ENCODE assay signal across 1 cellular context in the genomic region with DNA sequence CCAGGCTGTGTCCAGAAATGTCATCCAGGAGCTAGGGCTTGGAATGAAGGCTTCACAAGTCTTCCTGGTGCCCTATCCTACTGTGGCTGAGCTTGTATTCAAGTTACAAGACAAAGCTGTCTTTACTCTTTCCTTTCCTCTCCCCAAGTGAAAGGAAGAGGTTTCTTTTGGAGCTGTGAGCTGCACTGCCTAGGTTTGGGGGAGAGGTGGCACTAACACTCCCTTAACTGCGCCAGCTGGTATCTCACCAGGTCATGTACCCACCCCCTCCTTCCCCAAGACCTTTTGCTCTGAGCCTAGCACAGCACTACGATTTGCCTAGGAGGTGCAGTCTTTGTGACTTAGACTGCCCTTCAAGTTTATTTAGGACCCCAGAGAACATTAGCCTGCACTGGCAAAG.
TF ChIP-seq lines count a peak whose summit lies in the region.

No MANE protein-coding gene starts in this region.

TF ChIP-seq in GM23338, 12 proteins besides CTCF, POLR2A, EP300 and RAD21 (continued from another document):
- TF ChIP-seq POLR2AphosphoS5 (IDR thresholded peaks at IDR 0.05; ENCODE audit: low read depth) (no peak), STAT1 (IDR thresholded peaks at IDR 0.05; ENCODE audit: unreplicated experiment) (no peak), EZH2 (IDR thresholded peaks at IDR 0.05; ENCODE audit: low read depth, unreplicated experiment) (no peak), NANOG (IDR thresholded peaks at IDR 0.05; ENCODE audit: borderline replicate concordance) (no peak), JUNB (IDR thresholded peaks at IDR 0.05; ENCODE audit: unreplicated experiment) (no peak), ZNF114 (CRISPR knock-in tag; IDR thresholded peaks at IDR 0.05) (no peak)
- TF ChIP-seq, protein P1, sequence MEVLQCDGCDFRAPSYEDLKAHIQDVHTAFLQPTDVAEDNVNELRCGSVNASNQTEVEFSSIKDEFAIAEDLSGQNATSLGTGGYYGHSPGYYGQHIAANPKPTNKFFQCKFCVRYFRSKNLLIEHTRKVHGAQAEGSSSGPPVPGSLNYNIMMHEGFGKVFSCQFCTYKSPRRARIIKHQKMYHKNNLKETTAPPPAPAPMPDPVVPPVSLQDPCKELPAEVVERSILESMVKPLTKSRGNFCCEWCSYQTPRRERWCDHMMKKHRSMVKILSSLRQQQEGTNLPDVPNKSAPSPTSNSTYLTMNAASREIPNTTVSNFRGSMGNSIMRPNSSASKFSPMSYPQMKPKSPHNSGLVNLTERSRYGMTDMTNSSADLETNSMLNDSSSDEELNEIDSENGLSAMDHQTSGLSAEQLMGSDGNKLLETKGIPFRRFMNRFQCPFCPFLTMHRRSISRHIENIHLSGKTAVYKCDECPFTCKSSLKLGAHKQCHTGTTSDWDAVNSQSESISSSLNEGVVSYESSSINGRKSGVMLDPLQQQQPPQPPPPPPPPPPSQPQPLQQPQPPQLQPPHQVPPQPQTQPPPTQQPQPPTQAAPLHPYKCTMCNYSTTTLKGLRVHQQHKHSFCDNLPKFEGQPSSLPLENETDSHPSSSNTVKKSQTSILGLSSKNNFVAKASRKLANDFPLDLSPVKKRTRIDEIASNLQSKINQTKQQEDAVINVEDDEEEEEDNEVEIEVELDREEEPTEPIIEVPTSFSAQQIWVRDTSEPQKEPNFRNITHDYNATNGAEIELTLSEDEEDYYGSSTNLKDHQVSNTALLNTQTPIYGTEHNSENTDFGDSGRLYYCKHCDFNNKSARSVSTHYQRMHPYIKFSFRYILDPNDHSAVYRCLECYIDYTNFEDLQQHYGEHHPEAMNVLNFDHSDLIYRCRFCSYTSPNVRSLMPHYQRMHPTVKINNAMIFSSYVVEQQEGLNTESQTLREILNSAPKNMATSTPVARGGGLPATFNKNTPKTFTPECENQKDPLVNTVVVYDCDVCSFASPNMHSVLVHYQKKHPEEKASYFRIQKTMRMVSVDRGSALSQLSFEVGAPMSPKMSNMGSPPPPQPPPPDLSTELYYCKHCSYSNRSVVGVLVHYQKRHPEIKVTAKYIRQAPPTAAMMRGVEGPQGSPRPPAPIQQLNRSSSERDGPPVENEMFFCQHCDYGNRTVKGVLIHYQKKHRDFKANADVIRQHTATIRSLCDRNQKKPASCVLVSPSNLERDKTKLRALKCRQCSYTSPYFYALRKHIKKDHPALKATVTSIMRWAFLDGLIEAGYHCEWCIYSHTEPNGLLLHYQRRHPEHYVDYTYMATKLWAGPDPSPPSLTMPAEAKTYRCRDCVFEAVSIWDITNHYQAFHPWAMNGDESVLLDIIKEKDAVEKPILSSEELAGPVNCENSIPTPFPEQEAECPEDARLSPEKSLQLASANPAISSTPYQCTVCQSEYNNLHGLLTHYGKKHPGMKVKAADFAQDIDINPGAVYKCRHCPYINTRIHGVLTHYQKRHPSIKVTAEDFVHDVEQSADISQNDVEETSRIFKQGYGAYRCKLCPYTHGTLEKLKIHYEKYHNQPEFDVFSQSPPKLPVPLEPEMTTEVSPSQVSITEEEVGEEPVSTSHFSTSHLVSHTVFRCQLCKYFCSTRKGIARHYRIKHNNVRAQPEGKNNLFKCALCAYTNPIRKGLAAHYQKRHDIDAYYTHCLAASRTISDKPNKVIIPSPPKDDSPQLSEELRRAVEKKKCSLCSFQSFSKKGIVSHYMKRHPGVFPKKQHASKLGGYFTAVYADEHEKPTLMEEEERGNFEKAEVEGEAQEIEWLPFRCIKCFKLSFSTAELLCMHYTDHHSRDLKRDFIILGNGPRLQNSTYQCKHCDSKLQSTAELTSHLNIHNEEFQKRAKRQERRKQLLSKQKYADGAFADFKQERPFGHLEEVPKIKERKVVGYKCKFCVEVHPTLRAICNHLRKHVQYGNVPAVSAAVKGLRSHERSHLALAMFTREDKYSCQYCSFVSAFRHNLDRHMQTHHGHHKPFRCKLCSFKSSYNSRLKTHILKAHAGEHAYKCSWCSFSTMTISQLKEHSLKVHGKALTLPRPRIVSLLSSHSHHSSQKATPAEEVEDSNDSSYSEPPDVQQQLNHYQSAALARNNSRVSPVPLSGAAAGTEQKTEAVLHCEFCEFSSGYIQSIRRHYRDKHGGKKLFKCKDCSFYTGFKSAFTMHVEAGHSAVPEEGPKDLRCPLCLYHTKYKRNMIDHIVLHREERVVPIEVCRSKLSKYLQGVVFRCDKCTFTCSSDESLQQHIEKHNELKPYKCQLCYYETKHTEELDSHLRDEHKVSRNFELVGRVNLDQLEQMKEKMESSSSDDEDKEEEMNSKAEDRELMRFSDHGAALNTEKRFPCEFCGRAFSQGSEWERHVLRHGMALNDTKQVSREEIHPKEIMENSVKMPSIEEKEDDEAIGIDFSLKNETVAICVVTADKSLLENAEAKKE (CRISPR knock-in tag; IDR thresholded peaks at IDR 0.05), result no peak
- TF ChIP-seq, protein P2, sequence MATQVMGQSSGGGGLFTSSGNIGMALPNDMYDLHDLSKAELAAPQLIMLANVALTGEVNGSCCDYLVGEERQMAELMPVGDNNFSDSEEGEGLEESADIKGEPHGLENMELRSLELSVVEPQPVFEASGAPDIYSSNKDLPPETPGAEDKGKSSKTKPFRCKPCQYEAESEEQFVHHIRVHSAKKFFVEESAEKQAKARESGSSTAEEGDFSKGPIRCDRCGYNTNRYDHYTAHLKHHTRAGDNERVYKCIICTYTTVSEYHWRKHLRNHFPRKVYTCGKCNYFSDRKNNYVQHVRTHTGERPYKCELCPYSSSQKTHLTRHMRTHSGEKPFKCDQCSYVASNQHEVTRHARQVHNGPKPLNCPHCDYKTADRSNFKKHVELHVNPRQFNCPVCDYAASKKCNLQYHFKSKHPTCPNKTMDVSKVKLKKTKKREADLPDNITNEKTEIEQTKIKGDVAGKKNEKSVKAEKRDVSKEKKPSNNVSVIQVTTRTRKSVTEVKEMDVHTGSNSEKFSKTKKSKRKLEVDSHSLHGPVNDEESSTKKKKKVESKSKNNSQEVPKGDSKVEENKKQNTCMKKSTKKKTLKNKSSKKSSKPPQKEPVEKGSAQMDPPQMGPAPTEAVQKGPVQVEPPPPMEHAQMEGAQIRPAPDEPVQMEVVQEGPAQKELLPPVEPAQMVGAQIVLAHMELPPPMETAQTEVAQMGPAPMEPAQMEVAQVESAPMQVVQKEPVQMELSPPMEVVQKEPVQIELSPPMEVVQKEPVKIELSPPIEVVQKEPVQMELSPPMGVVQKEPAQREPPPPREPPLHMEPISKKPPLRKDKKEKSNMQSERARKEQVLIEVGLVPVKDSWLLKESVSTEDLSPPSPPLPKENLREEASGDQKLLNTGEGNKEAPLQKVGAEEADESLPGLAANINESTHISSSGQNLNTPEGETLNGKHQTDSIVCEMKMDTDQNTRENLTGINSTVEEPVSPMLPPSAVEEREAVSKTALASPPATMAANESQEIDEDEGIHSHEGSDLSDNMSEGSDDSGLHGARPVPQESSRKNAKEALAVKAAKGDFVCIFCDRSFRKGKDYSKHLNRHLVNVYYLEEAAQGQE (IDR thresholded peaks at IDR 0.05; ENCODE audit: unreplicated experiment), result no peak
